In genomic region chr12:57898308-57898970, GRCh38 we compare ENCODE assay signal across 8 cellular contexts. TPM values are rescaled to one million over a fixed set of nuclear protein-coding genes. Genes with fewer than 3 reads are reported as not detected.
A peak's percentile ranks its signal among the peaks of the same experiment; 100 is the strongest.
DNase-seq lines count a peak whose midpoint lies in the region; ATAC-seq and TF ChIP-seq lines count a peak whose summit lies in the region.

No MANE protein-coding gene starts in this region.

- H3K4me1 ChIP-seq in MM.1S (ENCODE audit: low read length) = peaks cover 46% of the 10 kb centered on the region

- no peaks in the 10 kb centered on the region for H3K9me3 ChIP-seq in CD4-positive, alpha-beta T cell (ENCODE audit: control insufficient read depth, low read length)
- H3K9me3 ChIP-seq in MM.1S (replicated peaks; ENCODE audit: insufficient read depth, low read length) = no peaks in the 10 kb centered on the region

- no peaks in the 10 kb centered on the region for H3K27me3 Mint-ChIP-seq in CD4-positive, alpha-beta T cell
- no peaks in the 10 kb centered on the region for H3K27me3 Mint-ChIP-seq in chondrocyte (ENCODE audit: low read depth)

- H3K9ac ChIP-seq in MM.1S (ENCODE audit: low read length) = peak overlapping the region; percentile 60

- H3K27ac Mint-ChIP-seq in CD4-positive, alpha-beta T cell = peak overlapping the region; percentile 94
- peak overlapping the region; percentile 85 for H3K27ac Mint-ChIP-seq in chondrocyte (ENCODE audit: unreplicated experiment)

- H3K4me3 ChIP-seq in MM.1S (ENCODE audit: low read length) (peak overlapping the region; percentile 30), skin epidermis (no peak overlapping the region)

- no peak for TF ChIP-seq CTCF in CD4-positive, alpha-beta T cell (IDR thresholded peaks at IDR 0.05)
- no peak for TF ChIP-seq CTCF in MM.1S (IDR thresholded peaks at IDR 0.05; ENCODE audit: low read length)
- no peak for TF ChIP-seq CTCF in chondrocyte (IDR thresholded peaks at IDR 0.05)

- no peak for ATAC-seq in CD4-positive, alpha-beta T cell (ENCODE audit: poor library complexity)
- ATAC-seq in GM19351 (IDR thresholded peaks at IDR 0.05; ENCODE audit: unreplicated experiment) (peak; percentile 29), GM19035 (IDR thresholded peaks at IDR 0.05; ENCODE audit: unreplicated experiment) (no peak)

- no peak for DNase-seq in CD4-positive, alpha-beta T cell
- DNase-seq in MM.1S (peak; percentile 49), chondrocyte (ENCODE audit: low spot score) (no peak), GF-D8 (lab: John Stamatoyannopoulos, UW) (no peak), NCI-H82 treated with DMSO at 0.1 percent for 48 hours (lab: John Stamatoyannopoulos, UW; ENCODE audit: unreplicated experiment) (no peak)

- no peaks in the 10 kb centered on the region for H3K9me2 ChIP-seq in MM.1S (replicated peaks; ENCODE audit: insufficient read depth, low read length)

- H2AFZ ChIP-seq in MM.1S (ENCODE audit: low read length) = peak overlapping the region; percentile 9; the same call in 1 of the 2 replicates

- intact Hi-C loops in CD4-positive, alpha-beta T cell (cut with DNase I, micrococcal nuclease) = loop anchor here in 1 of 2 experiments (2.0 kb wide), 1 partner anchor 54 kb away; no protein-coding TSS in a partner anchor

- H3F3A ChIP-seq in MM.1S (ENCODE audit: insufficient read depth, low read length) = peaks cover 30% of the 10 kb centered on the region

- H3K9me3 Mint-ChIP-seq in CD4-positive, alpha-beta T cell = no peaks in the 10 kb centered on the region
- H3K9me3 Mint-ChIP-seq in chondrocyte (ENCODE audit: low read depth) = no peaks in the 10 kb centered on the region

- no peaks in the 10 kb centered on the region for H3K36me3 Mint-ChIP-seq in CD4-positive, alpha-beta T cell (ENCODE audit: low read depth)
- no peaks in the 10 kb centered on the region for H3K36me3 Mint-ChIP-seq in chondrocyte (ENCODE audit: low read depth)

- CTCF ChIA-PET in CD4-positive, alpha-beta T cell (lab: Charles Lee) = interaction anchor here (0.7 to 1.6 kb wide), 6 partner anchors 10 to 142 kb away, joined by 3 to 4 read pairs (median 4); partner anchors contain the start of gene TSFM

- no peaks in the 10 kb centered on the region for H3K27me3 ChIP-seq in CD4-positive, alpha-beta T cell (ENCODE audit: control insufficient read depth, insufficient read depth, low read length)
- H3K27me3 ChIP-seq in MM.1S (replicated peaks; ENCODE audit: insufficient read depth, low read length) = no peaks in the 10 kb centered on the region

- peak overlapping the region; percentile 75 for H3K27ac ChIP-seq in CD4-positive, alpha-beta T cell (ENCODE audit: low read depth, low read length)
- H3K27ac ChIP-seq in MM.1S (ENCODE audit: low read length) = peak overlapping the region; percentile 97
- H3K27ac ChIP-seq in skin epidermis = peak overlapping the region in 20 of 21 experiments; percentile 9 to 100 (median 97)

- H3K36me3 ChIP-seq in MM.1S (replicated peaks; ENCODE audit: insufficient read depth, low read length) = no peaks in the 10 kb centered on the region

- no peaks in the 10 kb centered on the region for H3K79me2 ChIP-seq in MM.1S (ENCODE audit: low read length)

- no peaks in the 10 kb centered on the region for H4K20me1 ChIP-seq in MM.1S (ENCODE audit: insufficient read depth, low read length)

- H3K4me3 Mint-ChIP-seq in CD4-positive, alpha-beta T cell = peak overlapping the region; percentile 87
- no peak overlapping the region for H3K4me3 Mint-ChIP-seq in chondrocyte (ENCODE audit: unreplicated experiment)

- H3K4me1 Mint-ChIP-seq in CD4-positive, alpha-beta T cell (ENCODE audit: low read depth) = peaks cover 62% of the 10 kb centered on the region
- peaks cover 71% of the 10 kb centered on the region for H3K4me1 Mint-ChIP-seq in chondrocyte (ENCODE audit: low read depth)

- POLR2A ChIA-PET in CD4-positive, alpha-beta T cell (lab: Charles Lee) = interaction anchor here (0.7 to 11.4 kb wide), 14 partner anchors 9 to 154 kb away, joined by 3 to 124 read pairs (median 4); partner anchors contain the start of genes CTDSP2, EEF1AKMT3, METTL1 and TSPAN31

- peak overlapping the region; percentile 84 for H3K4me2 ChIP-seq in MM.1S (ENCODE audit: low read depth, low read length)

RNA-seq across cellular contexts. Expression of gene ATP23, which starts 42.9 kb away (rescaled TPM):
- total RNA-seq in CD4-positive, alpha-beta T cell = 1 to 10 TPM; 5.3 to 5.6 TPM
- 2.3 to 5.3 TPM (median 3.6 TPM) in 3 replicates for total RNA-seq in chondrocyte

RNA-seq across cellular contexts. Expression of gene CTDSP2, which starts 51.9 kb away (rescaled TPM):
- 10 to 100 TPM; 86.2 to 86.4 TPM for total RNA-seq in CD4-positive, alpha-beta T cell
- total RNA-seq in chondrocyte = 113 to 124 TPM (median 123 TPM) in 3 replicates
